6 cellular contexts compared by ENCODE assay signal in genomic region chr19:6393982-6394412, GRCh38. TPM values are rescaled to one million over a fixed set of nuclear protein-coding genes. Genes with fewer than 3 reads are reported as not detected.
DNase-seq lines count a peak whose midpoint lies in the region; ATAC-seq lines count a peak whose summit lies in the region.

No MANE protein-coding gene starts in this region.

- H3K36me3 ChIP-seq in urinary bladder (ENCODE audit: insufficient read depth), result no peaks in the 10 kb centered on the region

- no peaks in the 10 kb centered on the region for H3K27me3 Mint-ChIP-seq in T-helper 2 cell treated with Interferon-gamma antibody and Interleukin-4, amounts not matched to agents 5 μg/mL and 100 μg/mL, for 36 hours (ENCODE audit: low read depth)

- no peaks in the 10 kb centered on the region for H3K4me1 ChIP-seq in urinary bladder (ENCODE audit: insufficient read depth)

- no peak for DNase-seq in T-helper 2 cell treated with Interferon-gamma antibody and Interleukin-4, amounts not matched to agents 5 μg/mL and 100 μg/mL, for 36 hours (ENCODE audit: low spot score)
- DNase-seq in HK-2 (ENCODE audit: unreplicated experiment), result no peak
- DNase-seq in HuH-7 (ENCODE audit: low spot score), result no peak

- H3K4me3 Mint-ChIP-seq in T-helper 2 cell treated with Interferon-gamma antibody and Interleukin-4, amounts not matched to agents 5 μg/mL and 100 μg/mL, for 36 hours, result peak overlapping the region; percentile 98

- peak overlapping the region; percentile 94 for H3K27ac ChIP-seq in urinary bladder (ENCODE audit: low read depth)

- peak overlapping the region; percentile 97 for H3K27ac Mint-ChIP-seq in T-helper 2 cell treated with Interferon-gamma antibody and Interleukin-4, amounts not matched to agents 5 μg/mL and 100 μg/mL, for 36 hours

- H3K36me3 Mint-ChIP-seq in T-helper 2 cell treated with Interferon-gamma antibody and Interleukin-4, amounts not matched to agents 5 μg/mL and 100 μg/mL, for 36 hours (ENCODE audit: low read depth), result peaks cover 19% of the 10 kb centered on the region

- H3K4me3 ChIP-seq in iPS-18c (ENCODE audit: insufficient read depth, low read depth, low read length) (peak overlapping the region; percentile 94), urinary bladder (ENCODE audit: low read depth, low read length) (peak overlapping the region; percentile 73)

- peaks cover 27% of the 10 kb centered on the region for H3K4me1 Mint-ChIP-seq in T-helper 2 cell treated with Interferon-gamma antibody and Interleukin-4, amounts not matched to agents 5 μg/mL and 100 μg/mL, for 36 hours (ENCODE audit: low read depth)

- H3K9me3 Mint-ChIP-seq in T-helper 2 cell treated with Interferon-gamma antibody and Interleukin-4, amounts not matched to agents 5 μg/mL and 100 μg/mL, for 36 hours, result no peaks in the 10 kb centered on the region

- no peaks in the 10 kb centered on the region for H3K9me3 ChIP-seq in iPS-18c (ENCODE audit: control insufficient read depth, insufficient read depth, low read length)

- 25% methylated on average over 14 of the region's 14 CpGs for WGBS in urinary bladder

- peak; percentile 29 for ATAC-seq in GM18907 (IDR thresholded peaks at IDR 0.05; ENCODE audit: unreplicated experiment)

RNA-seq across cellular contexts. Expression of gene GTF2F1, which starts 1.0 kb away (rescaled TPM):
- total RNA-seq in urinary bladder, result 24.4 TPM
- 53.2 TPM for polyA plus RNA-seq in urinary bladder

RNA-seq across cellular contexts. Expression of gene PSPN, which starts 18.3 kb away (rescaled TPM):
- total RNA-seq in urinary bladder, result 1.4 TPM
- 0.94 TPM for polyA plus RNA-seq in urinary bladder

RNA-seq across cellular contexts. Expression of gene ALKBH7, which starts 21.4 kb away (rescaled TPM):
- total RNA-seq in urinary bladder, result 38.4 TPM
- 77.4 TPM for polyA plus RNA-seq in urinary bladder

RNA-seq across cellular contexts. Expression of gene KHSRP, which starts 30.6 kb away (rescaled TPM):
- 85.5 TPM for total RNA-seq in urinary bladder
- polyA plus RNA-seq in urinary bladder, result 167 TPM

RNA-seq across cellular contexts. Expression of gene CLPP, which starts 32.7 kb away (rescaled TPM):
- total RNA-seq in urinary bladder, result 20.6 TPM
- polyA plus RNA-seq in urinary bladder, result 91.7 TPM
